ENCODE assay signal across 10 cellular contexts in the genomic region with DNA sequence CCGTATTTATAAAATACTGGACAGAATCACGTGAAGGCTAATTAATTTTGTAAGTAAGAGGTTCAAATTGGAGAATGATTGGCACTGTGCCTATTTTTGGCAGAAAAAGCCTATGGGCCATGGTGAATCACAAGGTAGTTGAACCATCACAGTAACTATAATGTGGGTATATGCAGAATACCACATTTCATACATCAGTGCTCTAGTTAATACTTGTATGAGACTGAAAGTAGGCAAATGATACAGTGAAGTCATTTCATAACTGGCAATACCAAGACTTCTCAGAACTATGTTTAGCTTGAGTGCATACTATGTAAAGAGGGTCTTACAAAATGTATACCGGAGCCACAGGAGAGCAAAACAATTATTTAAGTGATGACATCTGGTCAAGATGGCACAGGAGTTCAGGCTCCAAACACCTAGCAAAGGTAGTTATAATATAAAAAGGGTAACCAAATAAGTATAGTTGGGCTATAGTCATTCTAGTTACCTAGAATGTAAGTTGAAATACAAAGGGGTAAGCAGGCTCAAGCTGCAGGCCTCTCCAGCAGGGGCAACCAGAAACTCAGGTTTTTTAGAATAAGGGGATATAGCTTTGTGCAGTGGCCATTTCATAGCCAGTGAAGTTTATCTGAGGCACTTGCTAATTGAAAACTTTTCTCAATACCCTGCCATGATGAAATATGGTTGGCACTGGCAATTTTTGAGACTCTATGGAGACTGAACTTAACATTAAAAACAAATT. TPM values are rescaled to one million over a fixed set of nuclear protein-coding genes. Genes with fewer than 3 reads are reported as not detected.
DNase-seq lines count a peak whose midpoint lies in the region; ATAC-seq, FAIRE-seq and TF ChIP-seq lines count a peak whose summit lies in the region.
"Had no signal": no experiment of that assay in that cellular context is flagged by ENCODE, and none has a peak within 500 bp of the region (broad histone marks: within the 10 kb centered on the region; RNA-seq: fewer than 3 reads in every experiment).

No MANE protein-coding gene starts in this region.

- no peak for TF ChIP-seq CTCF in ovary (IDR thresholded peaks at IDR 0.05)

- H3K9me3 Mint-ChIP-seq in activated T-helper 17 cell treated with anti-CD3 and anti-CD28 coated beads, Interleukin-2, amount 50 U/mL, for 72 hours = no peaks in the 10 kb centered on the region
- H3K9me3 Mint-ChIP-seq in T-cell = no peaks in the 10 kb centered on the region
- H3K9me3 Mint-ChIP-seq: stimulated activated naive CD8-positive, alpha-beta T cell treated with anti-CD3 and anti-CD28 coated beads, Interleukin-15, Interleukin-2, amounts not matched to agents 100 ng/mL and 50 ng/mL, for 24 hours had no signal

- TF ChIP-seq EP300 in ovary (IDR thresholded peaks at IDR 0.05) = no peak

- no peak overlapping the region for H3K4me3 ChIP-seq in ovary

- FAIRE-seq in GM12891 (lab: Jason Lieb, UNC) = peak; percentile 95

- peak overlapping the region; percentile 82 for H3K27ac Mint-ChIP-seq in activated T-helper 17 cell treated with anti-CD3 and anti-CD28 coated beads, Interleukin-2, amount 50 U/mL, for 72 hours
- no peak overlapping the region for H3K27ac Mint-ChIP-seq in T-cell
- H3K27ac Mint-ChIP-seq: stimulated activated naive CD8-positive, alpha-beta T cell treated with anti-CD3 and anti-CD28 coated beads, Interleukin-15, Interleukin-2, amounts not matched to agents 100 ng/mL and 50 ng/mL, for 24 hours had no signal

- intact Hi-C loops in ovary (cut with DNase I) = no loop called here

- no peak overlapping the region for H3K27ac ChIP-seq in ovary

- ATAC-seq in GM19455 (IDR thresholded peaks at IDR 0.05; ENCODE audit: unreplicated experiment) (peak; percentile 87), HG03066 (IDR thresholded peaks at IDR 0.05; ENCODE audit: low read depth, unreplicated experiment) (peak; percentile 88), T-cell (replicated peaks in 1 of 4) (no peak)
- peak; percentile 86 for ATAC-seq in activated T-helper 17 cell treated with anti-CD3 and anti-CD28 coated beads, Interleukin-2, amount 50 U/mL, for 72 hours (replicated peaks)

- peak overlapping the region; percentile 67 for H3K4me3 Mint-ChIP-seq in activated T-helper 17 cell treated with anti-CD3 and anti-CD28 coated beads, Interleukin-2, amount 50 U/mL, for 72 hours
- no peak overlapping the region for H3K4me3 Mint-ChIP-seq in T-cell
- H3K4me3 Mint-ChIP-seq: stimulated activated naive CD8-positive, alpha-beta T cell treated with anti-CD3 and anti-CD28 coated beads, Interleukin-15, Interleukin-2, amounts not matched to agents 100 ng/mL and 50 ng/mL, for 24 hours had no signal

- CTCF ChIA-PET in T-cell (lab: Charles Lee) = interaction anchor here (0.5 to 0.7 kb wide), 2 partner anchors 13 to 36 kb away, joined by 3 to 6 read pairs; no protein-coding TSS in a partner anchor

- peaks cover 32% of the 10 kb centered on the region for H3K4me1 Mint-ChIP-seq in activated T-helper 17 cell treated with anti-CD3 and anti-CD28 coated beads, Interleukin-2, amount 50 U/mL, for 72 hours
- peaks cover 19 to 21% (median 19%) of the 10 kb centered on the region in 3 donors for H3K4me1 Mint-ChIP-seq in T-cell

- no peaks in the 10 kb centered on the region for H3K27me3 ChIP-seq in ovary

- POLR2A ChIA-PET in T-cell (lab: Charles Lee) = no interaction called here

- no peaks in the 10 kb centered on the region for H3K36me3 Mint-ChIP-seq in activated T-helper 17 cell treated with anti-CD3 and anti-CD28 coated beads, Interleukin-2, amount 50 U/mL, for 72 hours (ENCODE audit: low read depth)
- H3K36me3 Mint-ChIP-seq in T-cell = peaks cover 6% of the 10 kb centered on the region

- H3K4me1 ChIP-seq in ovary (ENCODE audit: insufficient read depth) = no peaks in the 10 kb centered on the region

- H3K36me3 ChIP-seq in ovary = no peaks in the 10 kb centered on the region

- 87 to 93% (median 89%) methylated on average over 3 of the region's 3 CpGs for WGBS in ovary, 3 donors

- H3K27me3 Mint-ChIP-seq in activated T-helper 17 cell treated with anti-CD3 and anti-CD28 coated beads, Interleukin-2, amount 50 U/mL, for 72 hours = no peaks in the 10 kb centered on the region
- no peaks in the 10 kb centered on the region for H3K27me3 Mint-ChIP-seq in T-cell
- H3K27me3 Mint-ChIP-seq: stimulated activated naive CD8-positive, alpha-beta T cell treated with anti-CD3 and anti-CD28 coated beads, Interleukin-15, Interleukin-2, amounts not matched to agents 100 ng/mL and 50 ng/mL, for 24 hours had no signal

- DNase-seq in GM12891 (ENCODE audit: insufficient read length, low spot score) (no peak), inferior parietal cortex (ENCODE audit: extremely low spot score) (no peak), ovary (no peak), nucleus accumbens (lab: John Stamatoyannopoulos, UW) (no peak), T-cell (no peak)
- DNase-seq: occipital lobe had no signal

- TF ChIP-seq POLR2A in GM12891 (IDR thresholded peaks at IDR 0.05; ENCODE audit: low read depth, low read length) (no peak), ovary (IDR thresholded peaks at IDR 0.05) (no peak)

- no peaks in the 10 kb centered on the region for H3K9me3 ChIP-seq in ovary

TF ChIP-seq in GM12891, 5 proteins besides CTCF, POLR2A, EP300 and RAD21:
- TF ChIP-seq SPI1 (IDR thresholded peaks at IDR 0.05; ENCODE audit: low read depth, low read length) = no peak
- peak; percentile 43 for TF ChIP-seq PAX5 (IDR thresholded peaks at IDR 0.05; ENCODE audit: insufficient read depth, low read length, severe bottlenecking)
- TF ChIP-seq POLR2AphosphoS5 (IDR thresholded peaks at IDR 0.05; ENCODE audit: low read depth, low read length) = peak; percentile 44; the same call in 1 of the 2 replicates
- TF ChIP-seq TAF1 (IDR thresholded peaks at IDR 0.05; ENCODE audit: low read depth, low read length) = peak; percentile 39; the same call in 1 of the 2 replicates
- peak; percentile 78 for TF ChIP-seq POU2F2 (IDR thresholded peaks at IDR 0.05; ENCODE audit: low read depth, low read length)

RNA-seq across cellular contexts. Expression of gene GPR160, which starts 19.1 kb away (rescaled TPM):
- polyA plus RNA-seq in GM12891 (2012; ENCODE audit: low read depth, missing spikeins) = 41.2 TPM
- total RNA-seq in activated T-helper 17 cell treated with anti-CD3 and anti-CD28 coated beads, Interleukin-2, amount 50 U/mL, for 72 hours = 10 to 100 TPM; 11.3 to 15.4 TPM
- total RNA-seq in ovary = 1 to 10 TPM in 3 of 7 donors, under 1 TPM in 4; 0.35 to 6.1 (median 0.97) TPM
- 1 to 10 TPM in 1 of 2 donors, under 1 TPM in 1; 0.74 to 2.8 TPM for polyA plus RNA-seq in ovary
- total RNA-seq in T-cell = 1 to 10 TPM; 4.3 to 8.4 (median 5.9) TPM

Comparison
In these comparisons a context has a peak if more than half of its experiments do, and no peak if none do; other contexts are left out.
1. ATAC-seq: peak in GM19455 (single experiment), HG03066 (single experiment) and activated T-helper 17 cell treated with anti-CD3 and anti-CD28 coated beads, Interleukin-2, amount 50 U/mL, for 72 hours (single experiment); none in T-cell (0 of 4).